In genomic region chr2:55200416-55200815, GRCh38 we compare ENCODE assay signal across 22 cellular contexts. TPM values are rescaled to one million over a fixed set of nuclear protein-coding genes. Genes with fewer than 3 reads are reported as not detected.
DNase-seq lines count a peak whose midpoint lies in the region; ATAC-seq, FAIRE-seq and TF ChIP-seq lines count a peak whose summit lies in the region.
"Had no signal": no experiment of that assay in that cellular context is flagged by ENCODE, and none has a peak within 500 bp of the region (broad histone marks: within the 10 kb centered on the region; RNA-seq: fewer than 3 reads in every experiment).

No MANE protein-coding gene starts in this region.

- intact Hi-C loops in HCT116 (cut with micrococcal nuclease): no loop called here

- no peak for TF ChIP-seq CTCF in A549 (IDR thresholded peaks at IDR 0.05)
- TF ChIP-seq CTCF in HCT116 (IDR thresholded peaks at IDR 0.05 in 2 of 3, conservative IDR thresholded peaks at IDR 0.05 in 1 of 3; ENCODE audit: borderline replicate concordance in 1 of 3, insufficient read depth in 1 of 3, low read depth in 2 of 3, low read length in 2 of 3): no peak

- TF ChIP-seq EP300 in A549 (IDR thresholded peaks at IDR 0.05) (no peak), Ishikawa (IDR thresholded peaks at IDR 0.05; ENCODE audit: borderline replicate concordance) (no peak)

- no peak for ATAC-seq in A549
- no peak for ATAC-seq in HCT116

- no peaks in the 10 kb centered on the region for H4K20me1 ChIP-seq in HCT116 (ENCODE audit: insufficient read depth)
- H4K20me1 ChIP-seq: BLaER1 had no signal

- POLR2A ChIA-PET in A549 (lab: Yijun Ruan, JAX): no interaction called here
- POLR2A ChIA-PET in HCT116 (lab: Charles Lee): no interaction called here

- no peaks in the 10 kb centered on the region for H3K27me3 ChIP-seq in HCT116 (ENCODE audit: insufficient read depth, low read length)
- H3K27me3 ChIP-seq: BE2C, BLaER1 had no signal

- CTCF ChIA-PET in A549 (lab: Yijun Ruan, JAX) (no interaction called here), HCT116 (lab: Charles Lee) (no interaction called here)

- no peak for FAIRE-seq in A549 (lab: Jason Lieb, UNC)
- FAIRE-seq: G401.6, GM12891, GM19239 had no signal

- H3K9me2 ChIP-seq in HCT116 (ENCODE audit: insufficient read depth): no peaks in the 10 kb centered on the region

- H3K4me3 ChIP-seq in A549 (no peak overlapping the region), HCT116 (replicated peaks in 1 of 2; ENCODE audit: low read depth in 1 of 2, low read length in 2 of 2) (no peak overlapping the region)
- H3K4me3 ChIP-seq: BLaER1 had no signal

- H3K4me1 ChIP-seq in A549 (no peaks in the 10 kb centered on the region), HCT116 (ENCODE audit: control insufficient read depth in 1 of 2, insufficient read depth in 2 of 2, low read length in 2 of 2) (no peaks in the 10 kb centered on the region)
- H3K4me1 ChIP-seq: BE2C, BLaER1 had no signal

- H3K9ac ChIP-seq in HCT116 (ENCODE audit: low read length): no peak overlapping the region
- H3K9ac ChIP-seq: BLaER1 had no signal

- H2AFZ ChIP-seq in HCT116 (ENCODE audit: low read depth, low read length, poor library complexity, severe bottlenecking): no peak overlapping the region

- H3K79me2 ChIP-seq in HCT116 (ENCODE audit: insufficient read depth, low read length): no peaks in the 10 kb centered on the region

- 57% methylated on average over 1 of the region's 1 CpG for WGBS in A549 (ENCODE audit: missing lambda C conversion rate)

- no TSS peak for BruUV-seq in HCT116 (replicated peaks; lab: Mats Ljungman, UMichigan)

- TF ChIP-seq RAD21 in A549 (conservative IDR thresholded peaks at IDR 0.05 in 1 of 2, IDR thresholded peaks at IDR 0.05 in 1 of 2) (no peak), HCT116 (IDR thresholded peaks at IDR 0.05; ENCODE audit: low read depth) (no peak), Ishikawa (IDR thresholded peaks at IDR 0.05; ENCODE audit: low read depth) (no peak)

- no peak for TF ChIP-seq POLR2A in A549 (IDR thresholded peaks at IDR 0.05; ENCODE audit: low read length)
- TF ChIP-seq POLR2A in HCT116 (IDR thresholded peaks at IDR 0.05; ENCODE audit: borderline replicate concordance, extremely low read depth, insufficient read depth, insufficient read length): no peak

- no peak for DNase-seq in A549 (ENCODE audit: low read depth in 1 of 2, low spot score in 1 of 2)
- no peak for DNase-seq in HCT116 (ENCODE audit: low read depth, low spot score)
- no peak for DNase-seq in NCI-H2107 (lab: John Stamatoyannopoulos, UW)
- no peak for DNase-seq in activated CD4-positive, alpha-beta T cell treated with anti-CD3 and anti-CD28 coated beads, Interleukin-2, amount 50 U/mL, for 48 hours
- DNase-seq: ACHN; BE2C; C1 segment of cervical spinal cord; CD4-positive, alpha-beta memory T cell; CD4-positive, CD25-positive, alpha-beta regulatory T cell; CD8-positive, alpha-beta memory T cell; COR-L47; DMS 273 treated with DMSO at 0.1 percent for 48 hours; DMS153; DMS53; DMS79; GF-D8 had no signal

- H3K27ac ChIP-seq in A549: no peak overlapping the region
- no peak overlapping the region for H3K27ac ChIP-seq in HCT116 (ENCODE audit: low read depth, low read length)
- H3K27ac ChIP-seq: 22Rv1, BLaER1 had no signal

- H3K9me3 ChIP-seq in A549: no peaks in the 10 kb centered on the region
- H3K9me3 ChIP-seq in HCT116 (ENCODE audit: control insufficient read depth in 1 of 2, insufficient read depth in 1 of 2, low read depth in 1 of 2, low read length in 2 of 2): no peaks in the 10 kb centered on the region
- H3K9me3 ChIP-seq: BE2C had no signal

- H3K36me3 ChIP-seq in HCT116 (ENCODE audit: control insufficient read depth in 1 of 2, insufficient read depth in 2 of 2, low read length in 2 of 2): no peaks in the 10 kb centered on the region
- H3K36me3 ChIP-seq: BE2C had no signal

- H3K4me2 ChIP-seq in A549 (no peak overlapping the region), HCT116 (ENCODE audit: low read length) (no peak overlapping the region)
- H3K4me2 ChIP-seq: BLaER1 had no signal

- RAD21 ChIA-PET in HCT116 (lab: Charles Lee; ENCODE audit: low non-redundant PET in 1 of 2, low total read pairs in 2 of 2, uncharacterized antibody in 2 of 2, unreplicated experiment in 2 of 2): no interaction called here

TF ChIP-seq in A549, 52 proteins besides CTCF, POLR2A, EP300 and RAD21 (continues in another document):
- no peak for TF ChIP-seq PBX3 (IDR thresholded peaks at IDR 0.05)

TF ChIP-seq in HCT116, 20 proteins besides CTCF, POLR2A, EP300 and RAD21:
- TF ChIP-seq ZNF274 (IDR thresholded peaks at IDR 0.05; ENCODE audit: low read depth, low read length) (no peak), POLR2AphosphoS5 (IDR thresholded peaks at IDR 0.05; ENCODE audit: low read depth, low read length) (no peak), EGR1 (IDR thresholded peaks at IDR 0.05; ENCODE audit: low read depth) (no peak), REST (IDR thresholded peaks at IDR 0.05; ENCODE audit: low read depth) (peak; percentile 14; the same call in 1 of the 2 replicates), FOSL1 (IDR thresholded peaks at IDR 0.05; ENCODE audit: low read depth) (no peak)

TF ChIP-seq in Ishikawa, 13 proteins besides CTCF, POLR2A, EP300 and RAD21:
- TF ChIP-seq TAF1 (IDR thresholded peaks at IDR 0.05; ENCODE audit: low read depth): no peak
- peak; percentile 70 for TF ChIP-seq REST (IDR thresholded peaks at IDR 0.05; ENCODE audit: low read depth)

RNA-seq across cellular contexts. Expression of gene CLHC1, which starts 31.7 kb away (rescaled TPM):
- polyA plus RNA-seq in A549 (2011; rRNA removed) (6.5 and 8.5 TPM in 2 replicates), A549 (2017; fragmentation: RNase III; extraction: RNeasy Plus Mini Kit Qiagen cat#74134 plus additional on column Dnase treatment) (3.2 to 5.3 TPM (median 4.0 TPM) in 3 replicates)
- 2.1 and 2.2 TPM in 2 replicates for polyA plus RNA-seq in A549 (2012; cell fraction: cytosol; rRNA removed)
- polyA plus RNA-seq in A549 (2012; cell fraction: nucleus; rRNA removed): 5.2 and 6.5 TPM in 2 replicates
- polyA minus RNA-seq in A549 (2011; rRNA and poly(A)+ RNA removed): 6.4 and 14.0 TPM in 2 replicates
- 11.1 TPM for total RNA-seq in HCT116 (2021; ENCODE audit: unreplicated experiment)
- 4.6 and 4.9 TPM in 2 replicates for polyA plus RNA-seq in HCT116 (2012)

RNA-seq across cellular contexts. Expression of gene RPS27A, which starts 32.1 kb away (rescaled TPM):
- polyA plus RNA-seq in A549 (2011; rRNA removed): 3,746 and 4,103 TPM in 2 replicates
- polyA plus RNA-seq in A549 (2012; cell fraction: cytosol; rRNA removed): 1,508 and 1,836 TPM in 2 replicates
- polyA plus RNA-seq in A549 (2012; cell fraction: nucleus; rRNA removed): 339 and 541 TPM in 2 replicates
- polyA plus RNA-seq in A549 (2017; fragmentation: RNase III; extraction: RNeasy Plus Mini Kit Qiagen cat#74134 plus additional on column Dnase treatment): 2,882 to 3,129 TPM (median 3,110 TPM) in 3 replicates
- polyA minus RNA-seq in A549 (2011; rRNA and poly(A)+ RNA removed): 284 and 319 TPM in 2 replicates
- total RNA-seq in HCT116 (2021; ENCODE audit: unreplicated experiment): 1,291 TPM
- 2,139 and 2,335 TPM in 2 replicates for polyA plus RNA-seq in HCT116 (2012)

Comparison
In these comparisons a context has a peak if more than half of its experiments do, and no peak if none do; other contexts are left out.
1. Of the 6 proteins assayed by ChIP-seq in both A549 and HCT116: peak only in A549: none; only in HCT116: none; in both: REST; in neither: 5.